ENCODE assay signal across 9 cellular contexts in genomic region chr2:206642075-206643025, GRCh38. TPM values are rescaled to one million over a fixed set of nuclear protein-coding genes. Genes with fewer than 3 reads are reported as not detected.
DNase-seq lines count a peak whose midpoint lies in the region; ATAC-seq, FAIRE-seq and TF ChIP-seq lines count a peak whose summit lies in the region.
"Had no signal": no experiment of that assay in that cellular context is flagged by ENCODE, and none has a peak within 500 bp of the region (broad histone marks: within the 10 kb centered on the region; RNA-seq: fewer than 3 reads in every experiment).

Gene FAM237A (plus strand): TSS chr2:206642487. CDS start chr2:206644237, 1,750 bp downstream.

- H3K27ac Mint-ChIP-seq in stimulated activated naive B cell treated with anti-CD40 and anti-IgM and Interleukin-4, amounts not matched to agents 10 μg/mL and 1 μg/mL and 100 μg/mL, for 72 hours = no peak within 1 kb of the TSS

- H3K4me1 ChIP-seq in adipocyte (ENCODE audit: control insufficient read depth, insufficient read depth, low read length) = no peaks in the 10 kb centered on the region
- no peaks in the 10 kb centered on the region for H3K4me1 ChIP-seq in thyroid gland

- H3K27me3 Mint-ChIP-seq in stimulated activated naive B cell treated with anti-CD40 and anti-IgM and Interleukin-4, amounts not matched to agents 10 μg/mL and 1 μg/mL and 100 μg/mL, for 72 hours = peaks cover 10 to 15% of the 10 kb centered on the region in 2 donors

- TF ChIP-seq CTCF in thyroid gland (IDR thresholded peaks at IDR 0.05) (no peak), lower leg skin (IDR thresholded peaks at IDR 0.05) (no peak)

- intact Hi-C loops in thyroid gland (cut with DNase I) = no loop called here
- intact Hi-C loops in lower leg skin (cut with DNase I; ENCODE audit: low total_unique reads) = no loop called here

- no peaks in the 10 kb centered on the region for H3K36me3 ChIP-seq in adipocyte (ENCODE audit: control insufficient read depth, insufficient read depth, low read length, severe bottlenecking)
- H3K36me3 ChIP-seq in thyroid gland = no peaks in the 10 kb centered on the region

- no peaks in the 10 kb centered on the region for H3K36me3 Mint-ChIP-seq in stimulated activated naive B cell treated with anti-CD40 and anti-IgM and Interleukin-4, amounts not matched to agents 10 μg/mL and 1 μg/mL and 100 μg/mL, for 72 hours

- no peak within 1 kb of the TSS for H3K27ac ChIP-seq in thyroid gland

- DNase-seq in D341Med (ENCODE audit: low spot score) = peak; percentile 41
- DNase-seq in HTR-8/SVneo (ENCODE audit: insufficient read length, low spot score) = peak; percentile 49
- DNase-seq in adipocyte (ENCODE audit: low read depth) = peak; percentile 82
- peak; percentile 18 to 45 for DNase-seq in thyroid gland
- DNase-seq in lower leg skin (ENCODE audit: low spot score in 2 of 2) = no peak
- no peak for DNase-seq in stimulated activated naive B cell treated with anti-CD40 and anti-IgM and Interleukin-4, amounts not matched to agents 10 μg/mL and 1 μg/mL and 100 μg/mL, for 72 hours

- H3K27me3 ChIP-seq in adipocyte (replicated peaks; ENCODE audit: control insufficient read depth, insufficient read depth, low read length) = peaks cover 20% of the 10 kb centered on the region
- H3K27me3 ChIP-seq in thyroid gland = no peaks in the 10 kb centered on the region

- TF ChIP-seq POLR2A in thyroid gland (IDR thresholded peaks at IDR 0.05) (no peak), lower leg skin (IDR thresholded peaks at IDR 0.05) (no peak)

- no peak for ATAC-seq in HG03108 (IDR thresholded peaks at IDR 0.05; ENCODE audit: unreplicated experiment)
- ATAC-seq in stimulated activated naive B cell treated with anti-CD40 and anti-IgM and Interleukin-4, amounts not matched to agents 10 μg/mL and 1 μg/mL and 100 μg/mL, for 72 hours (replicated peaks) = no peak

- FAIRE-seq in HTR-8/SVneo (lab: Jason Lieb, UNC) = no peak
- FAIRE-seq: frontal cortex had no signal

- WGBS in thyroid gland, 2 donors = 3 to 4% methylated on average over 37 to 55 of the region's 56 CpGs
- WGBS in lower leg skin, 2 donors = 2 to 8% methylated on average over 52 to 53 of the region's 56 CpGs

- H3K4me3 ChIP-seq in adipocyte (ENCODE audit: low read length) = peak within 1 kb of the TSS; percentile 30
- peak within 1 kb of the TSS; percentile 58 for H3K4me3 ChIP-seq in iPS-11a (ENCODE audit: low read depth, low read length)
- H3K4me3 ChIP-seq in thyroid gland (replicated peaks in 1 of 3) = no peak within 1 kb of the TSS
- no peak within 1 kb of the TSS for H3K4me3 ChIP-seq in lower leg skin (ENCODE audit: low read depth, poor library complexity, severe bottlenecking)

- H3K9me3 ChIP-seq in adipocyte (ENCODE audit: control insufficient read depth, low read length) = peaks cover 3% of the 10 kb centered on the region
- H3K9me3 ChIP-seq in thyroid gland = no peaks in the 10 kb centered on the region

- no peaks in the 10 kb centered on the region for H3K4me1 Mint-ChIP-seq in stimulated activated naive B cell treated with anti-CD40 and anti-IgM and Interleukin-4, amounts not matched to agents 10 μg/mL and 1 μg/mL and 100 μg/mL, for 72 hours

- no peak within 1 kb of the TSS for H3K4me3 Mint-ChIP-seq in stimulated activated naive B cell treated with anti-CD40 and anti-IgM and Interleukin-4, amounts not matched to agents 10 μg/mL and 1 μg/mL and 100 μg/mL, for 72 hours

- no peak within 1 kb of the TSS for H3K9ac ChIP-seq in adipocyte (ENCODE audit: low read length)

- H3K9me3 Mint-ChIP-seq in stimulated activated naive B cell treated with anti-CD40 and anti-IgM and Interleukin-4, amounts not matched to agents 10 μg/mL and 1 μg/mL and 100 μg/mL, for 72 hours = no peaks in the 10 kb centered on the region

RNA-seq across cellular contexts. Expression of gene FAM237A, which starts in this region (rescaled TPM):
- total RNA-seq in thyroid gland (not detected), lower leg skin (not detected)
- total RNA-seq: frontal cortex had no signal

Comparison
In these comparisons a context has a peak if more than half of its experiments do, and no peak if none do; other contexts are left out.
1. Peak in DNase-seq in thyroid gland; RNA of the gene not detected or under 1 TPM.
2. DNase-seq: peak in D341Med (single experiment), HTR-8/SVneo (single experiment) and adipocyte (single experiment); none in lower leg skin (0 of 2) and stimulated activated naive B cell treated with anti-CD40 and anti-IgM and Interleukin-4, amounts not matched to agents 10 μg/mL and 1 μg/mL and 100 μg/mL, for 72 hours (single experiment).
3. H3K4me3 ChIP-seq: peak in adipocyte (single experiment) and iPS-11a (single experiment); none in thyroid gland (0 of 3) and lower leg skin (single experiment).